ENCODE assay signal across 9 cellular contexts in the genomic region with DNA sequence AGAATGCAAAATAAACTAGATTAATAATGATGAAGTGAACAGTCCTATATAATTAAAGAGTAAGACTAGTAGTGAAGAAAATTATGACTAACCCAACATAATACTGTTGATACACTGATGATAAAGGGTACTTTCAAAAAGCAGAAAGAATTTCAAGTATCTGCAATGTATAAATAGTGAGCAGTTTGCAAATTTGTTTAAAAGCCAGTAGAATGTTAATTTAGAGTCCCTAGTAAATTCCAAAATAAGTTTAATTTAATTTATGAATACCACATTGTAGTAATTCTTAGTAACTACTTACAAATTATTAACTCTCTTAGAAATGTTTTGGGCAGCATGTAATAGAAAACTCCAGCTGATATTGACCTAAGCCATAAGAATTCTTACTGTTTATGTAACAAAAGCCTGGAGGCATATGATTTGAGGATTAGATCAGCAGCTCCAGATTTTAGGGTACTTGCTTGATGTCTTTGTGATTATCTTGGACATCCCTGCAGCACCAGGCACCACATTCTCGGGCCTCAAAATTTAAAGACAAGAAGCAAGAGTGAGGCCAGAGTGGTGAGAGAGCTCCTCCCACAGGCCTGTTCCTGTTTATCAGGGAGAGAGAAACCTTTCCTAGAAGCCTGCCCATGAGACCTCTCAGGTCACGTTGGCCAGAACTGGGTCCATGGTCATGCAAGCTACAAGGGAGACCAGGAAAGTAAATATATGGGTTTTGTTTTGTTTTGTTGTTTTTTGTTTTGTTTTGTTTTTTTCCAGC.
DNase-seq lines count a peak whose midpoint lies in the region; ATAC-seq, FAIRE-seq and TF ChIP-seq lines count a peak whose summit lies in the region.
"Had no signal": no experiment of that assay in that cellular context is flagged by ENCODE, and none has a peak within 500 bp of the region (broad histone marks: within the 10 kb centered on the region; RNA-seq: fewer than 3 reads in every experiment).

No MANE protein-coding gene starts in this region.

- no peaks in the 10 kb centered on the region; a peak in 1 of 5 replicates for H3K4me1 ChIP-seq in K562 (replicated peaks in 1 of 2; ENCODE audit: control insufficient read depth in 2 of 2, insufficient read depth in 2 of 2, low read length in 2 of 2)

- ATAC-seq in GM19023 (IDR thresholded peaks at IDR 0.05; ENCODE audit: unreplicated experiment): peak; percentile 64
- peak; percentile 67 for ATAC-seq in HG03280 (IDR thresholded peaks at IDR 0.05; ENCODE audit: unreplicated experiment)
- peak; percentile 96 for ATAC-seq in K562

- no peaks in the 10 kb centered on the region for H4K20me1 ChIP-seq in K562 (replicated peaks; ENCODE audit: control insufficient read depth, insufficient read depth, low read length)

- H3K9ac ChIP-seq in K562 (ENCODE audit: insufficient read depth in 1 of 2, low read depth in 2 of 2, low read length in 2 of 2): no peak overlapping the region

- no peak for TF ChIP-seq EP300 in K562 (IDR thresholded peaks at IDR 0.05; ENCODE audit: low read length)

- no peak for TF ChIP-seq POLR2A in K562 (conservative IDR thresholded peaks at IDR 0.05)

- peak; percentile 89 for FAIRE-seq in K562 (lab: Jason Lieb, UNC)
- FAIRE-seq: islet of Langerhans had no signal

- peak; percentile 59 for DNase-seq in COR-L47 (lab: John Stamatoyannopoulos, UW)
- DNase-seq in NCI-H460 (ENCODE audit: extremely low read depth, low read depth): peak; percentile 22
- DNase-seq in K562 (ENCODE audit: extremely low read depth in 1 of 4, low spot score in 3 of 4): peak; percentile 32 to 70 (median 38)
- DNase-seq in myocyte (ENCODE audit: low read depth): peak; percentile 21
- no peak for DNase-seq in activated effector memory CD4-positive, alpha-beta T cell treated with anti-CD3 and anti-CD28 coated beads, Interleukin-2, amount 50 U/mL, for 16 hours
- no peak for DNase-seq in mesenteric fat pad (ENCODE audit: low spot score)

- H3K27ac ChIP-seq in K562 (ENCODE audit: extremely low read depth, low read depth, low read length): no peak overlapping the region

- no peaks in the 10 kb centered on the region for H3K27me3 ChIP-seq in K562 (ENCODE audit: control insufficient read depth in 2 of 2, insufficient read depth in 2 of 2, low read length in 2 of 2)

- H3K4me3 ChIP-seq in K562: no peak overlapping the region

- BruUV-seq in K562 (replicated peaks; lab: Mats Ljungman, UMichigan): no TSS peak

- CTCF ChIA-PET in K562 (lab: Yijun Ruan, JAX; ENCODE audit: low intra/inter-chr PET ratio): interaction anchor here (0.6 to 1.3 kb wide), 2 partner anchors 520 to 649 kb away, joined by 3 read pairs; no protein-coding TSS in a partner anchor

- no peak overlapping the region for H3K4me2 ChIP-seq in K562 (ENCODE audit: insufficient read depth, low read length)

- H3K9me1 ChIP-seq in K562 (ENCODE audit: control insufficient read depth, insufficient read depth, low read length): no peaks in the 10 kb centered on the region

- POLR2A ChIA-PET in K562 (lab: Yijun Ruan, JAX): interaction anchor here (0.7 kb wide), 1 partner anchor 42 kb away, joined by 3 read pairs; no protein-coding TSS in a partner anchor

- in situ Hi-C loops in K562 (cut with MboI): loop anchor here (25.0 kb wide), 1 partner anchor 942 kb away; no protein-coding TSS in a partner anchor

- peak; percentile 65 to 81 for TF ChIP-seq RAD21 in K562 (CRISPR knock-in tag; conservative IDR thresholded peaks at IDR 0.05 in 1 of 2, IDR thresholded peaks at IDR 0.05 in 1 of 2)

- intact Hi-C loops in K562 (cut with micrococcal nuclease): loop anchor here (2.0 to 5.0 kb wide), 2 partner anchors 103 to 647 kb away; no protein-coding TSS in a partner anchor

- WGBS in K562 (ENCODE audit: insufficient coverage, low coverage, missing lambda C conversion rate): 0% methylated on average over 2 of the region's 2 CpGs

- no peaks in the 10 kb centered on the region for H3K36me3 ChIP-seq in K562 (ENCODE audit: control insufficient read depth, insufficient read depth, low read length)

- H2AFZ ChIP-seq in K562 (ENCODE audit: low read depth, low read length): no peak overlapping the region

- H3K9me3 ChIP-seq in K562 (replicated peaks; ENCODE audit: control insufficient read depth, insufficient read depth, low read depth, low read length): no peaks in the 10 kb centered on the region

- no peaks in the 10 kb centered on the region for H3K79me2 ChIP-seq in K562 (ENCODE audit: control insufficient read depth, insufficient read depth, low read length)

- TF ChIP-seq CTCF in K562 (IDR thresholded peaks at IDR 0.05 in 2 of 3, conservative IDR thresholded peaks at IDR 0.05 in 1 of 3; ENCODE audit: insufficient read depth in 2 of 3, low read depth in 1 of 3, low read length in 3 of 3): peak; percentile 58 to 73 (median 65)

TF ChIP-seq in K562, 482 proteins besides CTCF, POLR2A, EP300 and RAD21:
- TF ChIP-seq ESRRB (CRISPR knock-in tag; IDR thresholded peaks at IDR 0.05; ENCODE audit: borderline replicate concordance): no peak
- TF ChIP-seq, protein P1, sequence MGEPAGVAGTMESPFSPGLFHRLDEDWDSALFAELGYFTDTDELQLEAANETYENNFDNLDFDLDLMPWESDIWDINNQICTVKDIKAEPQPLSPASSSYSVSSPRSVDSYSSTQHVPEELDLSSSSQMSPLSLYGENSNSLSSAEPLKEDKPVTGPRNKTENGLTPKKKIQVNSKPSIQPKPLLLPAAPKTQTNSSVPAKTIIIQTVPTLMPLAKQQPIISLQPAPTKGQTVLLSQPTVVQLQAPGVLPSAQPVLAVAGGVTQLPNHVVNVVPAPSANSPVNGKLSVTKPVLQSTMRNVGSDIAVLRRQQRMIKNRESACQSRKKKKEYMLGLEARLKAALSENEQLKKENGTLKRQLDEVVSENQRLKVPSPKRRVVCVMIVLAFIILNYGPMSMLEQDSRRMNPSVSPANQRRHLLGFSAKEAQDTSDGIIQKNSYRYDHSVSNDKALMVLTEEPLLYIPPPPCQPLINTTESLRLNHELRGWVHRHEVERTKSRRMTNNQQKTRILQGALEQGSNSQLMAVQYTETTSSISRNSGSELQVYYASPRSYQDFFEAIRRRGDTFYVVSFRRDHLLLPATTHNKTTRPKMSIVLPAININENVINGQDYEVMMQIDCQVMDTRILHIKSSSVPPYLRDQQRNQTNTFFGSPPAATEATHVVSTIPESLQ (CRISPR knock-in tag; IDR thresholded peaks at IDR 0.05): no peak
- TF ChIP-seq, protein P2, sequence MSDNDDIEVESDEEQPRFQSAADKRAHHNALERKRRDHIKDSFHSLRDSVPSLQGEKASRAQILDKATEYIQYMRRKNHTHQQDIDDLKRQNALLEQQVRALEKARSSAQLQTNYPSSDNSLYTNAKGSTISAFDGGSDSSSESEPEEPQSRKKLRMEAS (CRISPR knock-in tag; IDR thresholded peaks at IDR 0.05): no peak
- peak; percentile 40; the same call in 1 of the 2 replicates for TF ChIP-seq SMC3 (conservative IDR thresholded peaks at IDR 0.05; ENCODE audit: insufficient read depth, low read depth, low read length)
- TF ChIP-seq CBX5 (IDR thresholded peaks at IDR 0.05; ENCODE audit: borderline replicate concordance, low read depth): no peak
- peak; percentile 45; the same call in 1 of the 2 replicates for TF ChIP-seq ARID2 (IDR thresholded peaks at IDR 0.05)
- TF ChIP-seq, protein P3, sequence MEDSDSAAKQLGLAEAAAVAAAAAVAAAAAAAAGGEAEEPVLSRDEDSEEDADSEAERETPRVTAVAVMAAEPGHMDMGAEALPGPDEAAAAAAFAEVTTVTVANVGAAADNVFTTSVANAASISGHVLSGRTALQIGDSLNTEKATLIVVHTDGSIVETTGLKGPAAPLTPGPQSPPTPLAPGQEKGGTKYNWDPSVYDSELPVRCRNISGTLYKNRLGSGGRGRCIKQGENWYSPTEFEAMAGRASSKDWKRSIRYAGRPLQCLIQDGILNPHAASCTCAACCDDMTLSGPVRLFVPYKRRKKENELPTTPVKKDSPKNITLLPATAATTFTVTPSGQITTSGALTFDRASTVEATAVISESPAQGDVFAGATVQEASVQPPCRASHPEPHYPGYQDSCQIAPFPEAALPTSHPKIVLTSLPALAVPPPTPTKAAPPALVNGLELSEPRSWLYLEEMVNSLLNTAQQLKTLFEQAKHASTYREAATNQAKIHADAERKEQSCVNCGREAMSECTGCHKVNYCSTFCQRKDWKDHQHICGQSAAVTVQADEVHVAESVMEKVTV (CRISPR knock-in tag; IDR thresholded peaks at IDR 0.05): 0 out of 2 replicates have a peak, but pooled peaks have one; percentile 41

Comparison
In these comparisons a context has a peak if more than half of its experiments do, and no peak if none do; other contexts are left out.
1. DNase-seq: peak in COR-L47 (single experiment), NCI-H460 (single experiment), K562 (4 of 4) and myocyte (single experiment); none in activated effector memory CD4-positive, alpha-beta T cell treated with anti-CD3 and anti-CD28 coated beads, Interleukin-2, amount 50 U/mL, for 16 hours (single experiment) and mesenteric fat pad (single experiment).
2. Peak in every context shown above with its lines, with median percentiles within 50 percentile points of each other: ATAC-seq.